ENCODE assay signal across 34 cellular contexts in the genomic region with DNA sequence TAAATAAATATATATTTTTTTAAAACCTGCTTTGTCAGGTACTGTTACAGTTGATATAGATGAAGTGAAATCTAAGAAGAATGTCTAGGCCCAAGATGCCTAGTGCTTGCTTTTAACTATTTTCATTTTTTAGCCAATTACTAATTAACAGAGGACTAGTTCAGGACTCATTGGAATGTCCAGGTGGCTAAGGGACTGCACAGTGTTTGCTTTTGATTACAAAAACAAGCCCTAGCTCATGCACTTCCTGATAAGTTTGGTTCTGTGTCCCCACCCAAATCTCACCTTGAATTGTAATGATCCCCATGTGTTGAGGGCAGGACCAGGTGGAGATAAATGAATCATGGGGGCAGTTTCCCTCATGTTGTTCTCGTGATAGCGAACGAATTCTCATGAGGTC.
"Had no signal": no experiment of that assay in that cellular context is flagged by ENCODE, and none has a peak within 500 bp of the region (broad histone marks: within the 10 kb centered on the region; RNA-seq: fewer than 3 reads in every experiment).

No MANE protein-coding gene starts in this region.

- H3K4me3 ChIP-seq: MG63 had no signal

- DNase-seq: Karpas-422, Kasumi-1, MG63, MM.1S, MV-4-11, NCI-H1048, NCI-H1092, NCI-H1092 treated with DMSO at 0.1 percent for 48 hours, NCI-H1105 treated with DMSO at 0.1 percent for 48 hours, NCI-H1417, NCI-H1417 treated with DMSO at 0.1 percent for 48 hours, NCI-H1436, NCI-H1436 treated with DMSO at 0.1 percent for 48 hours, NCI-H146, NCI-H1694, NCI-H1694 treated with DMSO at 0.1 percent for 48 hours, NCI-H187, NCI-H187 treated with DMSO at 0.1 percent for 48 hours, NCI-H1930, NCI-H2029, NCI-H2029 treated with DMSO at 0.1 percent for 48 hours, NCI-H2081, NCI-H2081 treated with DMSO at 0.1 percent for 48 hours, NCI-H2107, NCI-H2171, NCI-H2171 treated with DMSO at 0.1 percent for 48 hours, NCI-H2227 treated with DMSO at 0.1 percent for 48 hours, NCI-H226, NCI-H345, NCI-H446, NCI-H446 treated with DMSO at 0.1 percent for 48 hours, NCI-H510A, NCI-H510A treated with DMSO at 0.1 percent for 48 hours had no signal

- H3K4me2 ChIP-seq: KMS-11 had no signal

- H3K27me3 ChIP-seq: MG63 had no signal

- H3K36me3 ChIP-seq: MG63 had no signal

- H3K27ac ChIP-seq: KMS-11 had no signal

- H3K9ac ChIP-seq: KMS-11 had no signal
